34 cellular contexts compared by ENCODE assay signal in genomic region chr21:40736145-40736544, GRCh38.
"Had no signal": no experiment of that assay in that cellular context is flagged by ENCODE, and none has a peak within 500 bp of the region (broad histone marks: within the 10 kb centered on the region; RNA-seq: fewer than 3 reads in every experiment).

No MANE protein-coding gene starts in this region.

- ATAC-seq: activated naive CD4-positive, alpha-beta T cell treated with anti-CD3 and anti-CD28 coated beads, Interleukin-2, amount 50 U/mL, for 72 hours; activated naive CD8-positive, alpha-beta T cell treated with anti-CD3 and anti-CD28 coated beads, Interleukin-2, amount 50 U/mL, for 24 hours; activated T-cell treated with anti-CD3 and anti-CD28 coated beads, Interleukin-2, amount 50 U/mL, for 4 hours; activated T-cell treated with anti-CD3 and anti-CD28 coated beads, Interleukin-2, amount 50 U/mL, for 72 hours; activated T-helper 17 cell treated with anti-CD3 and anti-CD28 coated beads, Interleukin-2, amount 50 U/mL, for 72 hours; body of pancreas had no signal

- H3K36me3 ChIP-seq: adrenal gland, ascending aorta, brain microvascular endothelial cell, breast epithelium, cardiac muscle cell had no signal

- H3K27me3 ChIP-seq: adrenal gland, ascending aorta, body of pancreas, brain microvascular endothelial cell, breast epithelium, cardiac muscle cell had no signal

- FAIRE-seq: astrocyte, bronchial epithelial cell had no signal

- H3K27ac ChIP-seq: adrenal gland, ascending aorta, body of pancreas, brain microvascular endothelial cell, breast epithelium, cardiac muscle cell had no signal

- H3K9me3 ChIP-seq: adrenal gland, ascending aorta, body of pancreas, breast epithelium had no signal

- H3K4me1 ChIP-seq: adrenal gland, ascending aorta, body of pancreas, breast epithelium had no signal

- DNase-seq: activated effector memory CD4-positive, alpha-beta T cell treated with anti-CD3 and anti-CD28 coated beads, Interleukin-2, amount 50 U/mL, for 16 hours; activated effector memory CD4-positive, alpha-beta T cell treated with Interleukin-2 at 50 U/mL for 16 hours; activated gamma-delta T cell; activated gamma-delta T cell treated with Interleukin-2 at 50 U/mL for 16 hours; activated naive CD4-positive, alpha-beta T cell; activated naive CD4-positive, alpha-beta T cell treated with anti-CD3 and anti-CD28 coated beads for 36 hours; activated naive CD4-positive, alpha-beta T cell treated with anti-CD3 and anti-CD28 coated beads, Interleukin-2, amount 10 ng/mL, durations not matched to agents 7 days and 5 days; activated naive CD4-positive, alpha-beta T cell treated with anti-CD3 and anti-CD28 coated beads, Interleukin-2, amount 50 U/mL, for 16 hours; activated naive CD4-positive, alpha-beta T cell treated with Interleukin-2 at 50 U/mL for 16 hours; activated naive CD8-positive, alpha-beta T cell treated with anti-CD3 and anti-CD28 coated beads for 36 hours; activated naive CD8-positive, alpha-beta T cell treated with anti-CD3 and anti-CD28 coated beads, Interleukin-2, amount 10 ng/mL, durations not matched to agents 7 days and 5 days; activated naive CD8-positive, alpha-beta T cell treated with anti-CD3 and anti-CD28 coated beads, Interleukin-2, amount 50 U/mL, for 24 hours; activated T-cell treated with anti-CD3 and anti-CD28 coated beads, Interleukin-2, amount 50 U/mL, for 1 hour; activated T-cell treated with anti-CD3 and anti-CD28 coated beads, Interleukin-2, amount 50 U/mL, for 24 hours; activated T-cell treated with anti-CD3 and anti-CD28 coated beads, Interleukin-2, amount 50 U/mL, for 4 hours; activated T-cell treated with anti-CD3 and anti-CD28 coated beads, Interleukin-2, amount 50 U/mL, for 48 hours; activated T-cell treated with anti-CD3 and anti-CD28 coated beads, Interleukin-2, amount 50 U/mL, for 72 hours; adrenal gland; amniotic stem cell; amygdala; anterior cingulate cortex; aorta; body of pancreas; brain microvascular endothelial cell; caudate nucleus; central memory CD4-positive, alpha-beta T cell; cerebellar nuclear complex had no signal

- H3K4me3 ChIP-seq: adrenal gland, ascending aorta, body of pancreas, breast epithelium, cardiac muscle cell had no signal
